In the genomic region with DNA sequence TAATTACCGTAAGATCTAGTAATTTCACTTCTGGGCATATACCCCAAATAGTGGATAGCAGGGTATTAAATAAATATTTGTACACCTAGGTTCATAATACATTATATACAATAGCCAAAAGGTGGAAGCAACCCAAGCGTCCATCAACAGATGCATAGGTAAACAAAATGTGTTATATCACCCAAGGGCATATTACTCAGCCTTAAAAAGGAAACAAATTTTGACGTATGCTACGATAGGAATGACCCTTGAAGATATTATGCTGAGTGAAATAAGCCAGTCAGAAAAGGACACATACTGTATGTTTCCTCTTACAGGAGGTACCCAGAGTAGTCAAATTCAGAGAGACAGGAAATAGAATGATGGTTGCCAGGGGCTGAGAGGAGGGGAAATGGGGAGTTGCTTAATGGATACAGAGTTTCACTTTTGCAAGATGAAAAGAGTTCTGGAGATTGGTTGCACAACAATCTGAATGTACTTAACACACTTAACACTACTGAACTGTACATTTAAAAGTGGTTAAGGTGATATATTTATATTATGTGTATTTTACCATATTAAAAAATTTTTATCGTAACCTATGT, we compare ENCODE assay signal across 20 cellular contexts.
"Had no signal": no experiment of that assay in that cellular context is flagged by ENCODE, and none has a peak within 500 bp of the region (broad histone marks: within the 10 kb centered on the region; RNA-seq: fewer than 3 reads in every experiment).

No MANE protein-coding gene starts in this region.

- H3K4me3 ChIP-seq: adrenal gland, coronary artery, esophagus squamous epithelium, thyroid gland, vagina had no signal

- H3K36me3 Mint-ChIP-seq: activated CD4-positive, alpha-beta memory T cell treated with anti-CD3 and anti-CD28 coated beads for 36 hours; activated naive CD4-positive, alpha-beta T cell treated with anti-CD3 and anti-CD28 coated beads, Interleukin-2, amount 10 ng/mL, durations not matched to agents 7 days and 5 days; naive thymus-derived CD8-positive, alpha-beta T cell; stimulated activated naive B cell treated with anti-CD40 and anti-IgM and Interleukin-4, amounts not matched to agents 10 μg/mL and 1 μg/mL and 100 μg/mL, for 72 hours had no signal

- H3K27ac Mint-ChIP-seq: activated CD4-positive, alpha-beta memory T cell treated with anti-CD3 and anti-CD28 coated beads for 36 hours; activated naive CD4-positive, alpha-beta T cell treated with anti-CD3 and anti-CD28 coated beads, Interleukin-2, amount 10 ng/mL, durations not matched to agents 7 days and 5 days; activated T-cell treated with anti-CD3 and anti-CD28 coated beads, Interleukin-2, amount 50 U/mL, for 24 hours; naive thymus-derived CD8-positive, alpha-beta T cell; stimulated activated naive B cell treated with anti-CD40 and anti-IgM and Interleukin-4, amounts not matched to agents 10 μg/mL and 1 μg/mL and 100 μg/mL, for 72 hours had no signal

- H3K27me3 ChIP-seq: adrenal gland, thyroid gland, vagina had no signal

- H3K4me1 Mint-ChIP-seq: central memory CD8-positive, alpha-beta T cell; stimulated activated naive B cell treated with anti-CD40 and anti-IgM and Interleukin-4, amounts not matched to agents 10 μg/mL and 1 μg/mL and 100 μg/mL, for 72 hours had no signal

- H3K27me3 Mint-ChIP-seq: central memory CD8-positive, alpha-beta T cell had no signal

- DNase-seq: activated CD4-positive, alpha-beta memory T cell treated with anti-CD3 and anti-CD28 coated beads for 36 hours; activated naive CD4-positive, alpha-beta T cell treated with anti-CD3 and anti-CD28 coated beads, Interleukin-2, amount 10 ng/mL, durations not matched to agents 7 days and 5 days; activated T-cell treated with anti-CD3 and anti-CD28 coated beads, Interleukin-2, amount 50 U/mL, for 24 hours; adrenal gland; effector CD4-positive, alpha-beta T cell; esophagus squamous epithelium; foreskin fibroblast; kidney glomerular epithelial cell; left ventricle myocardium superior; mesenchymal stem cell; naive thymus-derived CD8-positive, alpha-beta T cell; posterior cingulate gyrus; retina; stimulated activated CD4-positive, alpha-beta T cell treated with anti-CD3 and anti-CD28 coated beads, Interleukin-2, amount 100 ng/mL, for 48 hours; stimulated activated naive B cell treated with anti-CD40 and anti-IgM and Interleukin-4, amounts not matched to agents 10 μg/mL and 1 μg/mL and 100 μg/mL, for 72 hours; thyroid gland had no signal

- H3K36me3 ChIP-seq: adrenal gland, esophagus squamous epithelium, thyroid gland, vagina had no signal

- H3K9me3 ChIP-seq: adrenal gland, esophagus squamous epithelium, thyroid gland, vagina had no signal

- H3K27ac ChIP-seq: adrenal gland, coronary artery, esophagus squamous epithelium, thyroid gland, vagina had no signal

- H3K4me1 ChIP-seq: adrenal gland, esophagus squamous epithelium, thyroid gland, vagina had no signal

- ATAC-seq: activated CD4-positive, CD25-positive, alpha-beta regulatory T cell treated with anti-CD3 and anti-CD28 coated beads, Interleukin-2, amount 50 U/mL, for 24 hours; left ventricle myocardium superior; naive thymus-derived CD8-positive, alpha-beta T cell; stimulated activated naive B cell treated with anti-CD40 and anti-IgM and Interleukin-4, amounts not matched to agents 10 μg/mL and 1 μg/mL and 100 μg/mL, for 72 hours had no signal

- H3K4me3 Mint-ChIP-seq: activated CD4-positive, alpha-beta memory T cell treated with anti-CD3 and anti-CD28 coated beads for 36 hours; activated naive CD4-positive, alpha-beta T cell treated with anti-CD3 and anti-CD28 coated beads, Interleukin-2, amount 10 ng/mL, durations not matched to agents 7 days and 5 days; activated T-cell treated with anti-CD3 and anti-CD28 coated beads, Interleukin-2, amount 50 U/mL, for 24 hours; central memory CD8-positive, alpha-beta T cell; naive thymus-derived CD8-positive, alpha-beta T cell; stimulated activated naive B cell treated with anti-CD40 and anti-IgM and Interleukin-4, amounts not matched to agents 10 μg/mL and 1 μg/mL and 100 μg/mL, for 72 hours had no signal

- H3K9me3 Mint-ChIP-seq: activated CD4-positive, alpha-beta memory T cell treated with anti-CD3 and anti-CD28 coated beads for 36 hours; activated naive CD4-positive, alpha-beta T cell treated with anti-CD3 and anti-CD28 coated beads, Interleukin-2, amount 10 ng/mL, durations not matched to agents 7 days and 5 days; activated T-cell treated with anti-CD3 and anti-CD28 coated beads, Interleukin-2, amount 50 U/mL, for 24 hours; central memory CD8-positive, alpha-beta T cell; naive thymus-derived CD8-positive, alpha-beta T cell; stimulated activated naive B cell treated with anti-CD40 and anti-IgM and Interleukin-4, amounts not matched to agents 10 μg/mL and 1 μg/mL and 100 μg/mL, for 72 hours had no signal
